Comparison of ENCODE assay signal across 23 cellular contexts in genomic region chr17:51353296-51353695, GRCh38.
"Had no signal": no experiment of that assay in that cellular context is flagged by ENCODE, and none has a peak within 500 bp of the region (broad histone marks: within the 10 kb centered on the region; RNA-seq: fewer than 3 reads in every experiment).

No MANE protein-coding gene starts in this region.

- H3K4me3 Mint-ChIP-seq: activated CD8-positive, alpha-beta T cell treated with anti-CD3 and anti-CD28 coated beads, Interleukin-2, amount 10 ng/mL, durations not matched to agents 7 days and 5 days; activated naive CD4-positive, alpha-beta T cell treated with anti-CD3 and anti-CD28 coated beads, Interleukin-2, amount 50 U/mL, for 24 hours; brain; T-helper 17 cell; WTC11 had no signal

- H3K9me3 ChIP-seq: ascending aorta, Peyer's patch, SJSA1 had no signal

- H3K27ac ChIP-seq: ascending aorta, KMS-11, Peyer's patch, SJSA1 had no signal

- H3K4me1 Mint-ChIP-seq: activated naive CD4-positive, alpha-beta T cell treated with anti-CD3 and anti-CD28 coated beads, Interleukin-2, amount 50 U/mL, for 24 hours; WTC11 had no signal

- H3K36me3 Mint-ChIP-seq: activated naive CD4-positive, alpha-beta T cell treated with anti-CD3 and anti-CD28 coated beads, Interleukin-2, amount 50 U/mL, for 24 hours; brain; WTC11 had no signal

- H3K36me3 ChIP-seq: ascending aorta, Peyer's patch, SJSA1 had no signal

- H3K4me1 ChIP-seq: ascending aorta, Peyer's patch, SJSA1 had no signal

- H3K27ac Mint-ChIP-seq: activated CD8-positive, alpha-beta T cell treated with anti-CD3 and anti-CD28 coated beads, Interleukin-2, amount 10 ng/mL, durations not matched to agents 7 days and 5 days; activated naive CD4-positive, alpha-beta T cell treated with anti-CD3 and anti-CD28 coated beads, Interleukin-2, amount 50 U/mL, for 24 hours; T-helper 17 cell; WTC11 had no signal

- H3K4me2 ChIP-seq: KMS-11 had no signal

- ATAC-seq: activated CD8-positive, alpha-beta T cell treated with anti-CD3 and anti-CD28 coated beads, Interleukin-2, amount 10 ng/mL, durations not matched to agents 7 days and 5 days; T-helper 17 cell; WTC11 had no signal

- DNase-seq: activated CD4-positive, alpha-beta T cell treated with anti-CD3 and anti-CD28 coated beads for 48 hours; activated CD4-positive, alpha-beta T cell treated with anti-CD3 and anti-CD28 coated beads, Interleukin-2, amount 50 U/mL, for 4 hours; activated CD4-positive, CD25-positive, alpha-beta regulatory T cell treated with anti-CD3 and anti-CD28 coated beads, Interleukin-2, amount 50 U/mL, for 72 hours; activated CD8-positive, alpha-beta memory T cell treated with anti-CD3 and anti-CD28 coated beads, Interleukin-2, amount 50 U/mL, for 48 hours; activated CD8-positive, alpha-beta T cell treated with anti-CD3 and anti-CD28 coated beads, Interleukin-2, amount 10 ng/mL, durations not matched to agents 7 days and 5 days; activated naive CD4-positive, alpha-beta T cell; activated T-cell treated with anti-CD3 and anti-CD28 coated beads, Interleukin-2, amount 50 U/mL, for 1 hour; MM.1S; NCI-H1105 treated with DMSO at 0.1 percent for 48 hours; NCI-H1436 treated with DMSO at 0.1 percent for 48 hours; NCI-H187; NCI-H2081; NCI-H524; Peyer's patch; SHP77; T-helper 17 cell; T-helper 9 cell had no signal

- H3K9me3 Mint-ChIP-seq: activated naive CD4-positive, alpha-beta T cell treated with anti-CD3 and anti-CD28 coated beads, Interleukin-2, amount 50 U/mL, for 24 hours; brain; WTC11 had no signal

- H3K4me3 ChIP-seq: ascending aorta, Peyer's patch, SJSA1 had no signal

- H3K27me3 ChIP-seq: ascending aorta, Peyer's patch had no signal
